Comparison of ENCODE assay signal across 1 cellular context in genomic region chr9:137761793-137762192, GRCh38.
TF ChIP-seq lines count a peak whose summit lies in the region.

No MANE protein-coding gene starts in this region.

TF ChIP-seq in WTC11, 78 proteins besides CTCF, POLR2A, EP300 and RAD21 (continued from another document):
- TF ChIP-seq AR (CRISPR knock-in tag; IDR thresholded peaks at IDR 0.05) (no peak), ZNF423 (CRISPR knock-in tag; IDR thresholded peaks at IDR 0.05) (no peak), JAZF1 (CRISPR knock-in tag; IDR thresholded peaks at IDR 0.05) (no peak), ZBTB21 (CRISPR knock-in tag; IDR thresholded peaks at IDR 0.05; ENCODE audit: borderline replicate concordance) (no peak), ZNF512 (CRISPR knock-in tag; IDR thresholded peaks at IDR 0.05; ENCODE audit: borderline replicate concordance) (no peak)
